ENCODE assay signal across 1 cellular context in the genomic region with DNA sequence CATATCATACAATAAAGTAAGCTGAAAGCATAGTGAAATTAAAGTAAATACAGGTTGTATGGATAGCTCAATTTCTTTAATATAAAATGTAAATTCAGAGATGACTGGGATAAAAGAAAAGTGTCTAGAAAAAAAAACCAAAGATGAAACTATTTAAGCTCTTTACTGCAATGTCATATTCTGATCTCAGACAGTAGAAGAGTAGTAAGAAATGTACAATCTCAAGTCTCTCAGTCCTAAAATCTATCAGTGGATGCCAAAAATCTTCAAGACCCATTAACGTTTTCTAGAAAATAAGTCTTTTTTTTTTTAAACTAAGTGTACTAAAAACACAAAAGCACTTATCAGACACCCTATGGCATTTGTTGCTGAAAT.
TF ChIP-seq lines count a peak whose summit lies in the region.

No MANE protein-coding gene starts in this region.

TF ChIP-seq in IMR-90, 13 proteins besides CTCF, POLR2A, EP300 and RAD21:
- TF ChIP-seq, protein P1, sequence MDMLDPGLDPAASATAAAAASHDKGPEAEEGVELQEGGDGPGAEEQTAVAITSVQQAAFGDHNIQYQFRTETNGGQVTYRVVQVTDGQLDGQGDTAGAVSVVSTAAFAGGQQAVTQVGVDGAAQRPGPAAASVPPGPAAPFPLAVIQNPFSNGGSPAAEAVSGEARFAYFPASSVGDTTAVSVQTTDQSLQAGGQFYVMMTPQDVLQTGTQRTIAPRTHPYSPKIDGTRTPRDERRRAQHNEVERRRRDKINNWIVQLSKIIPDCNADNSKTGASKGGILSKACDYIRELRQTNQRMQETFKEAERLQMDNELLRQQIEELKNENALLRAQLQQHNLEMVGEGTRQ (IDR thresholded peaks at IDR 0.05; ENCODE audit: low read depth, low read length), result no peak
- no peak for TF ChIP-seq FOS (IDR thresholded peaks at IDR 0.05; ENCODE audit: low read depth, low read length)
